ENCODE assay signal across 10 cellular contexts in the genomic region with DNA sequence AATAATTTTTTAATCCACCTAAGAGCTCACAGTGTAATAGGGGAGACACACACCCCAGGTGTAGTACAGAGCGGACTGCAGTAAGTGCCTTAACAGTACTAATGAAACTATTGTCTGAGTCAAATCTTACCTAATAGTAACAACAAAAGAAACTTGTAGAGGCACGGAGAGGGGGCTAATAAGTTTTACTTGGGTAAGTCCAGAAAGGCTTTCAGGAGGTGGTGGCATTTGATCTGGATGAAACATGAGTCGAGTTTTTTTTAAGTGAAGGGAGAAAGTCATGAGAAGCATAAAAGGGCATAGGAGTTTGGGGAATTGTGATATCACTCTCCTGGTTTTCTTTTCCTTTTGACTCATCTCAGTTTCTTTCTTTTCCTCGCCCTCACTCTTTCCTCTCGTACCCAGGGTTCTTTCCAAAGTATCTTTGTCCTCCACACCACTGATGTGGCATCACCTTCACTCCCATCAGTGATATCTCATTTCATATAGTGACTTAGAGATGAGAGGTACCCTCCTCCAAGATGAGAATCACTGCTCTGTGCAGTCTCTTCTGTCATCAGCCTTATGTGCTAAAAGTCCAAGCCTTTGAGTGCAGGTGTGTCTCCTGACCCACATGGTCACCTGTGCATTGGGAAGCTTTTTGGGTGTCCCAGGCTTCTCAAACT. TPM values are rescaled to one million over a fixed set of nuclear protein-coding genes. Genes with fewer than 3 reads are reported as not detected.
DNase-seq lines count a peak whose midpoint lies in the region; ATAC-seq and TF ChIP-seq lines count a peak whose summit lies in the region.
"Had no signal": no experiment of that assay in that cellular context is flagged by ENCODE, and none has a peak within 500 bp of the region (broad histone marks: within the 10 kb centered on the region; RNA-seq: fewer than 3 reads in every experiment).

No MANE protein-coding gene starts in this region.

- peaks cover 20% of the 10 kb centered on the region for H3K36me3 ChIP-seq in PC-9 (ENCODE audit: low read depth)
- peaks cover 7% of the 10 kb centered on the region for H3K36me3 ChIP-seq in hepatocyte (replicated peaks; ENCODE audit: insufficient read depth, low read depth)
- peaks cover 3% of the 10 kb centered on the region for H3K36me3 ChIP-seq in thoracic aorta
- H3K36me3 ChIP-seq in effector memory CD4-positive, alpha-beta T cell (ENCODE audit: control insufficient read depth, insufficient read depth, low read length): no peaks in the 10 kb centered on the region

- peak overlapping the region; percentile 60 for H3K4me3 ChIP-seq in PC-9
- H3K4me3 ChIP-seq in hepatocyte: peak overlapping the region; percentile 98
- H3K4me3 ChIP-seq in thoracic aorta: peak overlapping the region; percentile 100
- H3K4me3 ChIP-seq in effector memory CD4-positive, alpha-beta T cell (ENCODE audit: insufficient read depth, low read depth, low read length, poor library complexity, severe bottlenecking): no peak overlapping the region

- H3F3A ChIP-seq in PC-9 (ENCODE audit: insufficient read depth, low read depth): peaks cover 17% of the 10 kb centered on the region

- H3K4me2 ChIP-seq in PC-9: peak overlapping the region; percentile 71
- peak overlapping the region; percentile 83 for H3K4me2 ChIP-seq in hepatocyte

- H3K9me2 ChIP-seq in PC-9 (ENCODE audit: insufficient read depth): no peaks in the 10 kb centered on the region
- H3K9me2 ChIP-seq in hepatocyte (replicated peaks; ENCODE audit: insufficient read depth): no peaks in the 10 kb centered on the region

- H3K9me3 ChIP-seq in PC-9 (ENCODE audit: insufficient read depth, low read depth) (no peaks in the 10 kb centered on the region), hepatocyte (ENCODE audit: low read depth) (peaks cover 9% of the 10 kb centered on the region), thoracic aorta (no peaks in the 10 kb centered on the region)
- no peaks in the 10 kb centered on the region for H3K9me3 ChIP-seq in effector memory CD4-positive, alpha-beta T cell (ENCODE audit: control insufficient read depth, low read length)

- H4K20me1 ChIP-seq in PC-9 (ENCODE audit: insufficient read depth): peaks cover 51% of the 10 kb centered on the region
- peaks cover 50% of the 10 kb centered on the region for H4K20me1 ChIP-seq in hepatocyte (ENCODE audit: insufficient read depth, poor library complexity, severe bottlenecking)

- DNase-seq in activated T-cell treated with anti-CD3 and anti-CD28 coated beads, Interleukin-2, amount 50 U/mL, for 24 hours: no peak
- no peak for DNase-seq in activated T-cell treated with anti-CD3 and anti-CD28 coated beads, Interleukin-2, amount 50 U/mL, for 1 hour
- DNase-seq in PC-9 (no peak), hepatocyte (ENCODE audit: low spot score) (no peak), thoracic aorta (ENCODE audit: low spot score) (no peak), OCI-M2 (lab: John Stamatoyannopoulos, UW; ENCODE audit: unreplicated experiment) (no peak)
- DNase-seq in effector memory CD4-positive, alpha-beta T cell: no peak
- DNase-seq: activated CD4-positive, alpha-beta T cell treated with anti-CD3 and anti-CD28 coated beads, Interleukin-2, amount 50 U/mL, for 48 hours; left colon had no signal

- H3K27me3 ChIP-seq in PC-9 (ENCODE audit: insufficient read depth, low read depth) (no peaks in the 10 kb centered on the region), hepatocyte (no peaks in the 10 kb centered on the region), thoracic aorta (replicated peaks; ENCODE audit: insufficient read depth) (no peaks in the 10 kb centered on the region)
- no peaks in the 10 kb centered on the region for H3K27me3 ChIP-seq in effector memory CD4-positive, alpha-beta T cell (replicated peaks; ENCODE audit: control insufficient read depth, insufficient read depth, low read length, poor library complexity, severe bottlenecking)

- no peak overlapping the region for H3K27ac Mint-ChIP-seq in activated T-cell treated with anti-CD3 and anti-CD28 coated beads, Interleukin-2, amount 50 U/mL, for 24 hours

- 85% methylated on average over 5 of the region's 5 CpGs for WGBS in hepatocyte (ENCODE audit: low lambda C conversion rate, missing lambda C conversion rate)

- CTCF ChIA-PET in PC-9 (lab: Charles Lee): no interaction called here

- BruUV-seq in PC-9 (replicated peaks; lab: Mats Ljungman, UMichigan): no TSS peak

- H3K4me1 ChIP-seq in PC-9 (replicated peaks; ENCODE audit: insufficient read depth) (peaks cover 20% of the 10 kb centered on the region), hepatocyte (ENCODE audit: insufficient read depth) (peaks cover 6% of the 10 kb centered on the region), thoracic aorta (ENCODE audit: control insufficient read depth in 1 of 2, low read depth in 2 of 2) (peaks cover 15 to 43% of the 10 kb centered on the region in 2 donors)
- H3K4me1 ChIP-seq in effector memory CD4-positive, alpha-beta T cell (ENCODE audit: control insufficient read depth, insufficient read depth, low read length, poor library complexity, severe bottlenecking): peaks cover 10% of the 10 kb centered on the region

- H3K27me3 Mint-ChIP-seq in activated T-cell treated with anti-CD3 and anti-CD28 coated beads, Interleukin-2, amount 50 U/mL, for 24 hours: peaks cover 56% of the 10 kb centered on the region

- no peak overlapping the region for H2AFZ ChIP-seq in PC-9
- H2AFZ ChIP-seq in hepatocyte: no peak overlapping the region

- POLR2A ChIA-PET in PC-9 (lab: Charles Lee; ENCODE audit: unreplicated experiment): interaction anchor here (0.8 kb wide), 1 partner anchor 30 kb away, joined by 4 read pairs; no protein-coding TSS in a partner anchor

- no peak for TF ChIP-seq CTCF in PC-9 (conservative IDR thresholded peaks at IDR 0.05)
- no peak for TF ChIP-seq CTCF in hepatocyte (IDR thresholded peaks at IDR 0.05; ENCODE audit: poor library complexity)
- no peak for TF ChIP-seq CTCF in thoracic aorta (IDR thresholded peaks at IDR 0.05)

- H3K9me3 Mint-ChIP-seq in activated T-cell treated with anti-CD3 and anti-CD28 coated beads, Interleukin-2, amount 50 U/mL, for 24 hours: no peaks in the 10 kb centered on the region

- peak overlapping the region; percentile 74 for H3K27ac ChIP-seq in PC-9
- peak overlapping the region; percentile 99 for H3K27ac ChIP-seq in hepatocyte
- peak overlapping the region; percentile 99 to 100 for H3K27ac ChIP-seq in thoracic aorta
- H3K27ac ChIP-seq in effector memory CD4-positive, alpha-beta T cell (ENCODE audit: insufficient read depth, low read length, poor library complexity, severe bottlenecking): no peak overlapping the region

- no peak for TF ChIP-seq POLR2A in GM18505 (IDR thresholded peaks at IDR 0.05; ENCODE audit: borderline replicate concordance, extremely low read depth, insufficient read depth, insufficient read length)

- peaks cover 67% of the 10 kb centered on the region for H3K79me2 ChIP-seq in PC-9 (ENCODE audit: low read depth)
- H3K79me2 ChIP-seq in hepatocyte: peaks cover 63% of the 10 kb centered on the region

- intact Hi-C loops in PC-9 (cut with micrococcal nuclease; ENCODE audit: unreplicated experiment): loop anchor here (10.0 kb wide), 2 partner anchors 180 to 520 kb away; a partner anchor contains a TSS

- H3K36me3 Mint-ChIP-seq in activated T-cell treated with anti-CD3 and anti-CD28 coated beads, Interleukin-2, amount 50 U/mL, for 24 hours (ENCODE audit: low read depth): peaks cover 7% of the 10 kb centered on the region

- peak overlapping the region; percentile 81 for H3K4me3 Mint-ChIP-seq in activated T-cell treated with anti-CD3 and anti-CD28 coated beads, Interleukin-2, amount 50 U/mL, for 24 hours

- ATAC-seq in thoracic aorta (ENCODE audit: insufficient number of reproducible peaks, low FRiP score, low read depth) (no peak), GM18505 (IDR thresholded peaks at IDR 0.05; ENCODE audit: unreplicated experiment) (no peak)
- ATAC-seq: left colon had no signal

- H3K4me1 Mint-ChIP-seq in activated T-cell treated with anti-CD3 and anti-CD28 coated beads, Interleukin-2, amount 50 U/mL, for 24 hours (ENCODE audit: low read depth): peaks cover 33% of the 10 kb centered on the region

RNA-seq across cellular contexts. Expression of a gene that starts 2.0 kb away (rescaled TPM):
- total RNA-seq in PC-9 (2021): 91.7 and 94.0 TPM in 2 replicates
- 335 and 349 TPM in 2 replicates for total RNA-seq in hepatocyte
- polyA plus RNA-seq in hepatocyte: 134 and 152 TPM in 2 replicates
- 100 to 1,000 TPM; 266 to 322 TPM for total RNA-seq in thoracic aorta
